In genomic region chr5:68277427-68277826, GRCh38 we compare ENCODE assay signal across 10 cellular contexts.
A peak's percentile ranks its signal among the peaks of the same experiment; 100 is the strongest.
DNase-seq lines count a peak whose midpoint lies in the region; ATAC-seq and TF ChIP-seq lines count a peak whose summit lies in the region.
"Had no signal": no experiment of that assay in that cellular context is flagged by ENCODE, and none has a peak within 500 bp of the region (broad histone marks: within the 10 kb centered on the region; RNA-seq: fewer than 3 reads in every experiment).

No MANE protein-coding gene starts in this region.

- H3K4me1 Mint-ChIP-seq in activated T-cell treated with anti-CD3 and anti-CD28 coated beads, Interleukin-2, amount 50 U/mL, for 72 hours (ENCODE audit: low read depth), result peaks cover 92% of the 10 kb centered on the region
- peaks cover 54% of the 10 kb centered on the region for H3K4me1 Mint-ChIP-seq in T-helper 17 cell
- peaks cover 14% of the 10 kb centered on the region for H3K4me1 Mint-ChIP-seq in stimulated activated memory B cell treated with anti-CD40 and anti-IgM and Interleukin-4, amounts not matched to agents 10 μg/mL and 1 μg/mL and 100 μg/mL, for 72 hours

- no peak for TF ChIP-seq CTCF in fibroblast of pulmonary artery (IDR thresholded peaks at IDR 0.05; ENCODE audit: low read length, missing control alignments)

- H3K4me3 ChIP-seq in fibroblast of pulmonary artery (replicated peaks; ENCODE audit: low read depth, low read length), result no peak overlapping the region

- peak overlapping the region; percentile 5 for H3K27ac Mint-ChIP-seq in activated T-cell treated with anti-CD3 and anti-CD28 coated beads, Interleukin-2, amount 50 U/mL, for 72 hours
- H3K27ac Mint-ChIP-seq in T-helper 17 cell, result peak overlapping the region; percentile 97
- peak overlapping the region; percentile 54 for H3K27ac Mint-ChIP-seq in stimulated activated memory B cell treated with anti-CD40 and anti-IgM and Interleukin-4, amounts not matched to agents 10 μg/mL and 1 μg/mL and 100 μg/mL, for 72 hours

- peaks cover 24 to 34% of the 10 kb centered on the region in 2 donors for H3K36me3 Mint-ChIP-seq in activated T-cell treated with anti-CD3 and anti-CD28 coated beads, Interleukin-2, amount 50 U/mL, for 72 hours (ENCODE audit: insufficient read depth in 2 of 2)
- peaks cover 14% of the 10 kb centered on the region for H3K36me3 Mint-ChIP-seq in T-helper 17 cell (ENCODE audit: low read depth)
- H3K36me3 Mint-ChIP-seq in stimulated activated memory B cell treated with anti-CD40 and anti-IgM and Interleukin-4, amounts not matched to agents 10 μg/mL and 1 μg/mL and 100 μg/mL, for 72 hours, result peaks cover 58% of the 10 kb centered on the region

- no peak for ATAC-seq in activated T-cell treated with anti-CD3 and anti-CD28 coated beads, Interleukin-2, amount 50 U/mL, for 72 hours (replicated peaks in 1 of 2)
- ATAC-seq in T-helper 17 cell (no peak), GM21423 (IDR thresholded peaks at IDR 0.05; ENCODE audit: unreplicated experiment) (no peak), HG03175 (IDR thresholded peaks at IDR 0.05; ENCODE audit: unreplicated experiment) (no peak)
- no peak for ATAC-seq in stimulated activated memory B cell treated with anti-CD40 and anti-IgM and Interleukin-4, amounts not matched to agents 10 μg/mL and 1 μg/mL and 100 μg/mL, for 72 hours

- H3K9me3 Mint-ChIP-seq in activated T-cell treated with anti-CD3 and anti-CD28 coated beads, Interleukin-2, amount 50 U/mL, for 72 hours, result no peaks in the 10 kb centered on the region
- H3K9me3 Mint-ChIP-seq in stimulated activated memory B cell treated with anti-CD40 and anti-IgM and Interleukin-4, amounts not matched to agents 10 μg/mL and 1 μg/mL and 100 μg/mL, for 72 hours, result no peaks in the 10 kb centered on the region

- no peaks in the 10 kb centered on the region for H3K27me3 Mint-ChIP-seq in activated T-cell treated with anti-CD3 and anti-CD28 coated beads, Interleukin-2, amount 50 U/mL, for 72 hours (ENCODE audit: low read depth)
- H3K27me3 Mint-ChIP-seq in T-helper 17 cell, result no peaks in the 10 kb centered on the region
- H3K27me3 Mint-ChIP-seq in stimulated activated memory B cell treated with anti-CD40 and anti-IgM and Interleukin-4, amounts not matched to agents 10 μg/mL and 1 μg/mL and 100 μg/mL, for 72 hours, result no peaks in the 10 kb centered on the region

- no peaks in the 10 kb centered on the region for H3K9me3 ChIP-seq in T-helper 17 cell (ENCODE audit: control insufficient read depth, low read length, poor library complexity, severe bottlenecking)

- no peak for DNase-seq in activated T-cell treated with anti-CD3 and anti-CD28 coated beads, Interleukin-2, amount 50 U/mL, for 72 hours
- DNase-seq in activated T-cell treated with anti-CD3 and anti-CD28 coated beads, Interleukin-2, amount 50 U/mL, for 48 hours, result no peak
- DNase-seq in T-helper 17 cell (no peak), fibroblast of pulmonary artery (ENCODE audit: low read depth) (peak; percentile 34)
- DNase-seq in stimulated activated CD4-positive, alpha-beta T cell treated with anti-CD3 and anti-CD28 coated beads, Interleukin-15, amount 100 ng/mL, for 24 hours, result no peak
- DNase-seq: NCI-H1436 treated with DMSO at 0.1 percent for 48 hours, NCI-H82 had no signal

- no peak overlapping the region for H3K4me3 Mint-ChIP-seq in activated T-cell treated with anti-CD3 and anti-CD28 coated beads, Interleukin-2, amount 50 U/mL, for 72 hours
- no peak overlapping the region for H3K4me3 Mint-ChIP-seq in T-helper 17 cell
- no peak overlapping the region for H3K4me3 Mint-ChIP-seq in stimulated activated memory B cell treated with anti-CD40 and anti-IgM and Interleukin-4, amounts not matched to agents 10 μg/mL and 1 μg/mL and 100 μg/mL, for 72 hours

Comparison
In these comparisons a context has a peak if more than half of its experiments do, and no peak if none do; other contexts are left out.
1. H3K27ac Mint-ChIP-seq: peak in every context shown above with its lines; median percentile 97 in T-helper 17 cell; 54 in stimulated activated memory B cell treated with anti-CD40 and anti-IgM and Interleukin-4, amounts not matched to agents 10 μg/mL and 1 μg/mL and 100 μg/mL, for 72 hours; 5 in activated T-cell treated with anti-CD3 and anti-CD28 coated beads, Interleukin-2, amount 50 U/mL, for 72 hours.